24 cellular contexts compared by ENCODE assay signal in the genomic region with DNA sequence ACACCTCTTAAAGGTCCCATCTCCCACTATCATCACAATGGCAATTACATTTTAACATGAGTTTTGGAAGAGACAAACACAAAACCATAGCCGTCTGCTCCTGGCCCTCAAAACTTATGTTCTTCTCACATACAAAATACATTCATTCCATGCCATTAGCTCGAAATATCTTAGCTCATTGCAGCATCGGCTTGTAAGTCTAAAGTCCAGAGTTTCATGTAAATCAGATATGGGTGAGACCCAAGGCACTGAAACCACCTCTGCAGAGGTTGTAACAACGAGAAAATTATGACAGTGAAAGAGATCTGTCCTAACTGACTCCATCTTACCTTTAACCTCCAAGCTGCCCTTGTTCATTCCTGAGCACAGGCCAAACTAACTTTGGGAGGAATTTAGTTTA.
DNase-seq lines count a peak whose midpoint lies in the region; ATAC-seq, FAIRE-seq and TF ChIP-seq lines count a peak whose summit lies in the region.
"Had no signal": no experiment of that assay in that cellular context is flagged by ENCODE, and none has a peak within 500 bp of the region (broad histone marks: within the 10 kb centered on the region; RNA-seq: fewer than 3 reads in every experiment).

No MANE protein-coding gene starts in this region.

- WGBS in GM12878 (ENCODE audit: insufficient coverage, insufficient replicate concordance, low lambda C conversion rate, missing lambda C conversion rate) = 16% methylated on average over 4 of the region's 4 CpGs
- 44% methylated on average over 4 of the region's 4 CpGs for WGBS in right lobe of liver (ENCODE audit: insufficient coverage, low coverage, low lambda C conversion rate, missing lambda C conversion rate)

- H3K27ac ChIP-seq in GM12878 (ENCODE audit: control insufficient read depth, insufficient read depth) = no peak overlapping the region
- H3K27ac ChIP-seq in right lobe of liver = no peak overlapping the region
- no peak overlapping the region for H3K27ac ChIP-seq in osteoblast (ENCODE audit: low read depth, low read length)
- H3K27ac ChIP-seq: 22Rv1; BLaER1 treated with 17β-estradiol and CSF1 and Interleukin-3, amounts not matched to agents 10 nM and 100 nM had no signal

- H4K20me1 ChIP-seq in GM12878 (ENCODE audit: control insufficient read depth, insufficient read depth) (no peaks in the 10 kb centered on the region), osteoblast (ENCODE audit: insufficient read depth, low read length) (no peaks in the 10 kb centered on the region)
- H4K20me1 ChIP-seq: BLaER1 treated with 17β-estradiol and CSF1 and Interleukin-3, amounts not matched to agents 10 nM and 100 nM had no signal

- BruUV-seq in GM12878 (replicated peaks; lab: Mats Ljungman, UMichigan) = no TSS peak

- H3K79me2 ChIP-seq in GM12878 (ENCODE audit: control insufficient read depth, insufficient read depth, low read length) (no peaks in the 10 kb centered on the region), osteoblast (ENCODE audit: insufficient read depth, low read length) (no peaks in the 10 kb centered on the region)

- ATAC-seq in GM12878 = peak; percentile 45
- ATAC-seq in left lobe of liver = peak; percentile 76
- peak; percentile 64 to 79 (median 69) for ATAC-seq in right lobe of liver
- no peak for ATAC-seq in GM21360 (IDR thresholded peaks at IDR 0.05; ENCODE audit: unreplicated experiment)
- no peak for ATAC-seq in HG02798 (IDR thresholded peaks at IDR 0.05; ENCODE audit: poor library complexity, unreplicated experiment)

- H3K27me3 ChIP-seq in GM12878 (replicated peaks in 1 of 2; ENCODE audit: control insufficient read depth in 2 of 2, insufficient read depth in 2 of 2, low read length in 1 of 2) = no peaks in the 10 kb centered on the region
- no peaks in the 10 kb centered on the region for H3K27me3 ChIP-seq in right lobe of liver
- H3K27me3 ChIP-seq in osteoblast (ENCODE audit: insufficient read depth, low read length) = no peaks in the 10 kb centered on the region
- H3K27me3 ChIP-seq: BE2C; BLaER1 treated with 17β-estradiol and CSF1 and Interleukin-3, amounts not matched to agents 10 nM and 100 nM had no signal

- TF ChIP-seq EP300 in GM12878 (IDR thresholded peaks at IDR 0.05; ENCODE audit: borderline replicate concordance in 1 of 2, control insufficient read depth in 1 of 2, low read depth in 2 of 2, low read length in 2 of 2) = no peak

- no peak overlapping the region for H3K9ac ChIP-seq in GM12878 (ENCODE audit: control insufficient read depth, insufficient read depth, low read length)
- H3K9ac ChIP-seq: BLaER1 treated with 17β-estradiol and CSF1 and Interleukin-3, amounts not matched to agents 10 nM and 100 nM had no signal

- RAD21 ChIA-PET in GM12878 (lab: Charles Lee; ENCODE audit: unreplicated experiment) = interaction anchor here (0.6 to 2.4 kb wide), 5 partner anchors 11 to 616 kb away, joined by 3 to 6 read pairs (median 4); no protein-coding TSS in a partner anchor

- CTCF ChIA-PET in GM12878 (lab: Yijun Ruan, JAX) = interaction anchor here (0.9 to 6.1 kb wide), 3 partner anchors 42 to 1296 kb away, joined by 3 to 43 read pairs (median 3); no protein-coding TSS in a partner anchor

- H2AFZ ChIP-seq in GM12878 (ENCODE audit: control insufficient read depth, low read depth, low read length) = no peak overlapping the region
- no peak overlapping the region for H2AFZ ChIP-seq in osteoblast (ENCODE audit: low read length)

- in situ Hi-C loops in GM12878 (cut with MboI) = no loop called here

- DNase-seq in NCI-H526 (lab: John Stamatoyannopoulos, UW) (peak; percentile 36 to 71), GM12878 (ENCODE audit: low read depth, low spot score) (no peak), left lobe of liver (ENCODE audit: low spot score) (no peak), right lobe of liver (no peak), middle frontal gyrus (ENCODE audit: extremely low spot score, low spot score) (no peak), osteoblast (ENCODE audit: insufficient read length, low spot score, missing footprints) (no peak)
- DNase-seq: BE2C; Calu3; CD4-positive, alpha-beta memory T cell; COR-L47; DMS53; DMS79 treated with DMSO at 0.1 percent for 48 hours; GF-D8; GOT3; HFFc6 had no signal

- TF ChIP-seq RAD21 in GM12878 (IDR thresholded peaks at IDR 0.05; ENCODE audit: insufficient read depth, low read depth, low read length) = no peak

- SMC1A ChIA-PET in GM12878 (lab: Charles Lee; ENCODE audit: uncharacterized antibody, unreplicated experiment) = interaction anchor here (0.6 to 2.6 kb wide), 16 partner anchors 13 to 1115 kb away, joined by 3 to 16 read pairs (median 3); no protein-coding TSS in a partner anchor

- POLR2A ChIA-PET in GM12878 (lab: Charles Lee) = no interaction called here

- intact Hi-C loops in GM12878 (cut with micrococcal nuclease; ENCODE audit: unreplicated experiment) (no loop called here), right lobe of liver (cut with DNase I) (no loop called here)

- H3K9me3 ChIP-seq in GM12878 (replicated peaks; ENCODE audit: control insufficient read depth, insufficient read depth, low read length) = no peaks in the 10 kb centered on the region
- H3K9me3 ChIP-seq in right lobe of liver = no peaks in the 10 kb centered on the region
- H3K9me3 ChIP-seq in osteoblast (ENCODE audit: low read depth, low read length) = no peaks in the 10 kb centered on the region
- H3K9me3 ChIP-seq: BE2C, HAP-1 had no signal

- H3K4me1 ChIP-seq in GM12878 (ENCODE audit: control insufficient read depth, insufficient read depth, low read length) (no peaks in the 10 kb centered on the region), right lobe of liver (no peaks in the 10 kb centered on the region), osteoblast (ENCODE audit: insufficient read depth, low read length) (no peaks in the 10 kb centered on the region)
- H3K4me1 ChIP-seq: BE2C; BLaER1 treated with 17β-estradiol and CSF1 and Interleukin-3, amounts not matched to agents 10 nM and 100 nM; HAP-1 had no signal

- H3K36me3 ChIP-seq in GM12878 (ENCODE audit: control insufficient read depth in 2 of 2, insufficient read depth in 2 of 2, low read length in 1 of 2) = no peaks in the 10 kb centered on the region
- H3K36me3 ChIP-seq in right lobe of liver = no peaks in the 10 kb centered on the region
- no peaks in the 10 kb centered on the region for H3K36me3 ChIP-seq in osteoblast (ENCODE audit: insufficient read depth, low read length)
- H3K36me3 ChIP-seq: BE2C; BLaER1 treated with 17β-estradiol and CSF1 and Interleukin-3, amounts not matched to agents 10 nM and 100 nM; HAP-1 had no signal

- H3K4me3 ChIP-seq in GM12878 (no peak overlapping the region), right lobe of liver (no peak overlapping the region), osteoblast (ENCODE audit: insufficient read depth, low read length) (no peak overlapping the region)
- H3K4me3 ChIP-seq: BLaER1 treated with 17β-estradiol and CSF1 and Interleukin-3, amounts not matched to agents 10 nM and 100 nM; HAP-1 had no signal

- TF ChIP-seq CTCF in GM12878 (IDR thresholded peaks at IDR 0.05 in 2 of 3, conservative IDR thresholded peaks at IDR 0.05 in 1 of 3; ENCODE audit: control insufficient read depth in 2 of 3, extremely low read depth in 1 of 3, insufficient read depth in 1 of 3, low read depth in 3 of 3, low read length in 3 of 3) (no peak), right lobe of liver (IDR thresholded peaks at IDR 0.05) (no peak), osteoblast (IDR thresholded peaks at IDR 0.05; ENCODE audit: extremely low read depth, low read depth, low read length) (no peak)

- no peak for FAIRE-seq in GM12878 (lab: Jason Lieb, UNC)
- FAIRE-seq: A204.1, GM12892, GM19239, H54 had no signal

- TF ChIP-seq POLR2A in GM12878 (IDR thresholded peaks at IDR 0.05; ENCODE audit: low read depth, low read length) = no peak
- no peak for TF ChIP-seq POLR2A in right lobe of liver (IDR thresholded peaks at IDR 0.05)

- H3K4me2 ChIP-seq in GM12878 (ENCODE audit: control insufficient read depth, insufficient read depth) (no peak overlapping the region), osteoblast (ENCODE audit: insufficient read depth, low read length) (no peak overlapping the region)
- H3K4me2 ChIP-seq: BLaER1 treated with 17β-estradiol and CSF1 and Interleukin-3, amounts not matched to agents 10 nM and 100 nM had no signal

TF ChIP-seq in GM12878, 131 proteins besides CTCF, POLR2A, EP300 and RAD21:
- TF ChIP-seq SIN3A (IDR thresholded peaks at IDR 0.05; ENCODE audit: low read depth, low read length) (no peak), PML (IDR thresholded peaks at IDR 0.05; ENCODE audit: low read length) (no peak)
- TF ChIP-seq, protein P1, sequence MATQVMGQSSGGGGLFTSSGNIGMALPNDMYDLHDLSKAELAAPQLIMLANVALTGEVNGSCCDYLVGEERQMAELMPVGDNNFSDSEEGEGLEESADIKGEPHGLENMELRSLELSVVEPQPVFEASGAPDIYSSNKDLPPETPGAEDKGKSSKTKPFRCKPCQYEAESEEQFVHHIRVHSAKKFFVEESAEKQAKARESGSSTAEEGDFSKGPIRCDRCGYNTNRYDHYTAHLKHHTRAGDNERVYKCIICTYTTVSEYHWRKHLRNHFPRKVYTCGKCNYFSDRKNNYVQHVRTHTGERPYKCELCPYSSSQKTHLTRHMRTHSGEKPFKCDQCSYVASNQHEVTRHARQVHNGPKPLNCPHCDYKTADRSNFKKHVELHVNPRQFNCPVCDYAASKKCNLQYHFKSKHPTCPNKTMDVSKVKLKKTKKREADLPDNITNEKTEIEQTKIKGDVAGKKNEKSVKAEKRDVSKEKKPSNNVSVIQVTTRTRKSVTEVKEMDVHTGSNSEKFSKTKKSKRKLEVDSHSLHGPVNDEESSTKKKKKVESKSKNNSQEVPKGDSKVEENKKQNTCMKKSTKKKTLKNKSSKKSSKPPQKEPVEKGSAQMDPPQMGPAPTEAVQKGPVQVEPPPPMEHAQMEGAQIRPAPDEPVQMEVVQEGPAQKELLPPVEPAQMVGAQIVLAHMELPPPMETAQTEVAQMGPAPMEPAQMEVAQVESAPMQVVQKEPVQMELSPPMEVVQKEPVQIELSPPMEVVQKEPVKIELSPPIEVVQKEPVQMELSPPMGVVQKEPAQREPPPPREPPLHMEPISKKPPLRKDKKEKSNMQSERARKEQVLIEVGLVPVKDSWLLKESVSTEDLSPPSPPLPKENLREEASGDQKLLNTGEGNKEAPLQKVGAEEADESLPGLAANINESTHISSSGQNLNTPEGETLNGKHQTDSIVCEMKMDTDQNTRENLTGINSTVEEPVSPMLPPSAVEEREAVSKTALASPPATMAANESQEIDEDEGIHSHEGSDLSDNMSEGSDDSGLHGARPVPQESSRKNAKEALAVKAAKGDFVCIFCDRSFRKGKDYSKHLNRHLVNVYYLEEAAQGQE (IDR thresholded peaks at IDR 0.05; ENCODE audit: low read depth, low read length) = no peak
TF ChIP-seq in GM12878: peak in this region for 0.

Comparison
In these comparisons a context has a peak if more than half of its experiments do, and no peak if none do; other contexts are left out.
1. DNase-seq: peak in NCI-H526 (2 of 2); none in GM12878 (single experiment), left lobe of liver (single experiment), right lobe of liver (0 of 3), middle frontal gyrus (single experiment) and osteoblast (single experiment).
2. ATAC-seq: peak in GM12878 (single experiment), left lobe of liver (single experiment) and right lobe of liver (4 of 4); none in GM21360 (single experiment) and HG02798 (single experiment).